10 cellular contexts compared by ENCODE assay signal in genomic region chr5:36374275-36374862, GRCh38.
A peak's percentile ranks its signal among the peaks of the same experiment; 100 is the strongest.
DNase-seq lines count a peak whose midpoint lies in the region; ATAC-seq and TF ChIP-seq lines count a peak whose summit lies in the region.
"Had no signal": no experiment of that assay in that cellular context is flagged by ENCODE, and none has a peak within 500 bp of the region (broad histone marks: within the 10 kb centered on the region; RNA-seq: fewer than 3 reads in every experiment).

No MANE protein-coding gene starts in this region.

- peaks cover 6% of the 10 kb centered on the region for H3K36me3 Mint-ChIP-seq in MCF 10A (ENCODE audit: insufficient read depth, unreplicated experiment)

- 82 to 86% methylated on average over 3 of the region's 3 CpGs for WGBS in upper lobe of left lung, 2 donors

- no peaks in the 10 kb centered on the region for H3K27me3 Mint-ChIP-seq in MCF 10A (ENCODE audit: insufficient read depth, unreplicated experiment)

- TF ChIP-seq POLR2A in upper lobe of left lung (IDR thresholded peaks at IDR 0.05): no peak

- H3K27ac ChIP-seq in upper lobe of left lung: peak overlapping the region in 3 of 4 donors; percentile 40 to 50 (median 45)
- H3K27ac ChIP-seq: uterus had no signal

- DNase-seq in HCEC 1CT (peak; percentile 89), MCF 10A (ENCODE audit: unreplicated experiment) (no peak), islet precursor cell (peak; percentile 67), upper lobe of left lung (no peak), GOT3 (lab: John Stamatoyannopoulos, UW) (no peak)
- DNase-seq in activated CD4-positive, CD25-positive, alpha-beta regulatory T cell (lab: John Stamatoyannopoulos, UW): no peak
- DNase-seq: left colon, T-helper 9 cell, uterus had no signal

- TF ChIP-seq CTCF in MCF 10A (IDR thresholded peaks at IDR 0.05; ENCODE audit: unreplicated experiment) (no peak), upper lobe of left lung (IDR thresholded peaks at IDR 0.05) (no peak)

- no peaks in the 10 kb centered on the region for H3K9me3 ChIP-seq in upper lobe of left lung
- H3K9me3 ChIP-seq: uterus had no signal

- no peak overlapping the region for H3K4me3 Mint-ChIP-seq in MCF 10A (ENCODE audit: unreplicated experiment)

- H3K4me1 Mint-ChIP-seq in MCF 10A (ENCODE audit: insufficient read depth, unreplicated experiment): peaks cover 43% of the 10 kb centered on the region

- ATAC-seq in upper lobe of left lung (ENCODE audit: low FRiP score in 2 of 2) (peak in 1 of 2 donors; percentile 75), HG03139 (IDR thresholded peaks at IDR 0.05; ENCODE audit: unreplicated experiment) (no peak)
- ATAC-seq: left colon had no signal

- TF ChIP-seq EP300 in upper lobe of left lung (IDR thresholded peaks at IDR 0.05): no peak

- no peaks in the 10 kb centered on the region for H3K36me3 ChIP-seq in upper lobe of left lung
- H3K36me3 ChIP-seq: uterus had no signal

- BruUV-seq in MCF 10A (replicated peaks; lab: Mats Ljungman, UMichigan): no TSS peak

- H3K27ac Mint-ChIP-seq in MCF 10A (ENCODE audit: low read depth, unreplicated experiment): peak overlapping the region; percentile 24

- intact Hi-C loops in MCF 10A (cut with micrococcal nuclease): no loop called here

- POLR2A ChIA-PET in MCF 10A (lab: Yijun Ruan, JAX): interaction anchor here (0.5 to 1.4 kb wide), 5 partner anchors 9 to 40 kb away, joined by 3 to 4 read pairs (median 3); no protein-coding TSS in a partner anchor

- no peaks in the 10 kb centered on the region for H3K27me3 ChIP-seq in upper lobe of left lung
- H3K27me3 ChIP-seq: uterus had no signal

- peaks cover 0 to 11% (median 6%) of the 10 kb centered on the region in 4 donors for H3K4me1 ChIP-seq in upper lobe of left lung
- H3K4me1 ChIP-seq: uterus had no signal

- no peak overlapping the region for H3K4me3 ChIP-seq in upper lobe of left lung
- H3K4me3 ChIP-seq: uterus had no signal

- H3K9me3 Mint-ChIP-seq in MCF 10A (ENCODE audit: unreplicated experiment): no peaks in the 10 kb centered on the region

- CTCF ChIA-PET in MCF 10A (lab: Yijun Ruan, JAX): interaction anchor here (0.6 kb wide), 1 partner anchor 41 kb away, joined by 5 read pairs; no protein-coding TSS in a partner anchor

Comparison
In these comparisons a context has a peak if more than half of its experiments do, and no peak if none do; other contexts are left out.
1. DNase-seq: peak in HCEC 1CT (single experiment) and islet precursor cell (single experiment); none in MCF 10A (single experiment), upper lobe of left lung (0 of 2), GOT3 (single experiment) and activated CD4-positive, CD25-positive, alpha-beta regulatory T cell (0 of 4).